10 cellular contexts compared by ENCODE assay signal in genomic region chr2:24015562-24016375, GRCh38. TPM values are rescaled to one million over a fixed set of nuclear protein-coding genes. Genes with fewer than 3 reads are reported as not detected.
DNase-seq lines count a peak whose midpoint lies in the region; ATAC-seq, FAIRE-seq and TF ChIP-seq lines count a peak whose summit lies in the region.
"Had no signal": no experiment of that assay in that cellular context is flagged by ENCODE, and none has a peak within 500 bp of the region (broad histone marks: within the 10 kb centered on the region; RNA-seq: fewer than 3 reads in every experiment).

No MANE protein-coding gene starts in this region.

- H4K20me1 ChIP-seq in mammary epithelial cell (ENCODE audit: insufficient read depth, low read length): no peaks in the 10 kb centered on the region

- peak overlapping the region; percentile 31 for H2AFZ ChIP-seq in mammary epithelial cell (ENCODE audit: low read depth, low read length)
- H2AFZ ChIP-seq: neural progenitor cell had no signal

- H3K4me1 Mint-ChIP-seq in CD4-positive, alpha-beta T cell (ENCODE audit: low read depth): no peaks in the 10 kb centered on the region

- CTCF ChIA-PET in mammary epithelial cell (lab: Charles Lee; ENCODE audit: low non-redundant PET): no interaction called here
- CTCF ChIA-PET in CD4-positive, alpha-beta T cell (lab: Charles Lee): no interaction called here

- no peak for ATAC-seq in CD4-positive, alpha-beta T cell (ENCODE audit: poor library complexity)
- ATAC-seq in GM18505 (IDR thresholded peaks at IDR 0.05; ENCODE audit: unreplicated experiment): no peak

- no peak overlapping the region for H3K4me3 ChIP-seq in mammary epithelial cell (replicated peaks in 1 of 3; ENCODE audit: insufficient read depth in 1 of 3, low read depth in 2 of 3, low read length in 3 of 3)
- H3K4me3 ChIP-seq: neural progenitor cell had no signal

- intact Hi-C loops in mammary epithelial cell (cut with micrococcal nuclease): loop anchor here (2.0 kb wide), 1 partner anchor 31 kb away; the partner anchor contains the start of gene WDCP
- intact Hi-C loops in CD4-positive, alpha-beta T cell (cut with DNase I, micrococcal nuclease): no loop called here

- in situ Hi-C loops in mammary epithelial cell (cut with MboI; ENCODE audit: low sequenced_read_pairs in 2 of 2): no loop called here

- H3K4me3 Mint-ChIP-seq in CD4-positive, alpha-beta T cell: no peak overlapping the region
- H3K4me3 Mint-ChIP-seq: neural progenitor cell had no signal

- H3K9me3 ChIP-seq in mammary epithelial cell (replicated peaks; ENCODE audit: insufficient read depth, low read length): no peaks in the 10 kb centered on the region
- H3K9me3 ChIP-seq in CD4-positive, alpha-beta T cell (ENCODE audit: control insufficient read depth, low read length): no peaks in the 10 kb centered on the region

- dilution Hi-C loops in mammary epithelial cell (cut with HindIII; ENCODE audit: low sequenced_read_pairs): no loop called here

- H3K27me3 Mint-ChIP-seq in CD4-positive, alpha-beta T cell: peaks cover 32% of the 10 kb centered on the region

- no TSS peak for BruUV-seq in mammary epithelial cell (replicated peaks; lab: Mats Ljungman, UMichigan)

- no peak for TF ChIP-seq POLR2A in GM18505 (IDR thresholded peaks at IDR 0.05; ENCODE audit: borderline replicate concordance, extremely low read depth, insufficient read depth, insufficient read length)

- no peak overlapping the region for H3K27ac Mint-ChIP-seq in CD4-positive, alpha-beta T cell
- H3K27ac Mint-ChIP-seq: activated naive CD4-positive, alpha-beta T cell treated with anti-CD3 and anti-CD28 coated beads, Interleukin-2, amount 50 U/mL, for 72 hours; neural progenitor cell had no signal

- peak; percentile 66 for FAIRE-seq in HTR-8/SVneo (lab: Jason Lieb, UNC)

- no peaks in the 10 kb centered on the region for H3K9me3 Mint-ChIP-seq in CD4-positive, alpha-beta T cell
- H3K9me3 Mint-ChIP-seq: activated naive CD4-positive, alpha-beta T cell treated with anti-CD3 and anti-CD28 coated beads, Interleukin-2, amount 50 U/mL, for 72 hours; neural progenitor cell had no signal

- TF ChIP-seq CTCF in mammary epithelial cell (conservative IDR thresholded peaks at IDR 0.05 in 1 of 2, IDR thresholded peaks at IDR 0.05 in 1 of 2; ENCODE audit: extremely low read depth in 1 of 2, insufficient read depth in 1 of 2, low read depth in 1 of 2, low read length in 2 of 2): no peak
- no peak for TF ChIP-seq CTCF in CD4-positive, alpha-beta T cell (IDR thresholded peaks at IDR 0.05)

- H3K9ac ChIP-seq in mammary epithelial cell (ENCODE audit: insufficient read depth, low read length): no peak overlapping the region
- H3K9ac ChIP-seq: neural progenitor cell had no signal

- 62% methylated on average over 9 of the region's 11 CpGs for whole genome bisulfite sequencing in mammary epithelial cell (ENCODE audit: low coverage, missing lambda C conversion rate)

- POLR2A ChIA-PET in CD4-positive, alpha-beta T cell (lab: Charles Lee): no interaction called here

- no peaks in the 10 kb centered on the region for H3K36me3 Mint-ChIP-seq in CD4-positive, alpha-beta T cell (ENCODE audit: low read depth)
- H3K36me3 Mint-ChIP-seq: activated naive CD4-positive, alpha-beta T cell treated with anti-CD3 and anti-CD28 coated beads, Interleukin-2, amount 50 U/mL, for 72 hours; neural progenitor cell had no signal

- H3K27me3 ChIP-seq in mammary epithelial cell (ENCODE audit: insufficient read depth, low read length): no peaks in the 10 kb centered on the region
- H3K27me3 ChIP-seq in CD4-positive, alpha-beta T cell (ENCODE audit: control insufficient read depth, insufficient read depth, low read length): peaks cover 12% of the 10 kb centered on the region

- H3K4me2 ChIP-seq in mammary epithelial cell (ENCODE audit: insufficient read depth, low read depth, low read length): peak overlapping the region; percentile 52
- H3K4me2 ChIP-seq: neural progenitor cell had no signal

- DNase-seq in AG20443 (ENCODE audit: low spot score) (peak; percentile 71), HTR-8/SVneo (ENCODE audit: insufficient read length, low spot score) (peak; percentile 74), mammary epithelial cell (peak; percentile 87), kidney tubule cell (ENCODE audit: low spot score) (peak; percentile 89), NCI-H2196 treated with DMSO at 0.1 percent for 48 hours (lab: John Stamatoyannopoulos, UW; ENCODE audit: unreplicated experiment) (no peak), occipital lobe (lab: John Stamatoyannopoulos, UW) (no peak)
- DNase-seq in CD4-positive, alpha-beta T cell: no peak

- H3K27ac ChIP-seq in mammary epithelial cell (ENCODE audit: insufficient read depth, low read depth, low read length): peak overlapping the region; percentile 21
- H3K27ac ChIP-seq in CD4-positive, alpha-beta T cell (ENCODE audit: low read depth, low read length): no peak overlapping the region
- H3K27ac ChIP-seq: neural progenitor cell had no signal

- no peaks in the 10 kb centered on the region for H3K36me3 ChIP-seq in mammary epithelial cell (ENCODE audit: insufficient read depth, low read length)
- H3K36me3 ChIP-seq: neural progenitor cell had no signal

- H3K79me2 ChIP-seq in mammary epithelial cell (ENCODE audit: insufficient read depth, low read length): no peaks in the 10 kb centered on the region

- H3K4me1 ChIP-seq in mammary epithelial cell (ENCODE audit: insufficient read depth, low read length): peaks cover 25% of the 10 kb centered on the region

RNA-seq across cellular contexts. Expression of gene MFSD2B, which starts 5.9 kb away (rescaled TPM):
- total RNA-seq in mammary epithelial cell (under 1 TPM in 1 of 2 donors, not detected in 1; under 0.01 TPM), occipital lobe (not detected)
- polyA plus RNA-seq in mammary epithelial cell: not detected
- polyA minus RNA-seq in mammary epithelial cell: not detected
- total RNA-seq in CD4-positive, alpha-beta T cell: under 1 TPM; 0.28 to 0.30 TPM

RNA-seq across cellular contexts. Expression of gene WDCP, which starts 31.4 kb away (rescaled TPM):
- total RNA-seq in mammary epithelial cell: 10 to 100 TPM in 1 of 2 donors, 1 to 10 TPM in 1; 9.0 to 10.1 TPM
- polyA plus RNA-seq in mammary epithelial cell: 10.2 TPM
- polyA minus RNA-seq in mammary epithelial cell: 16.4 TPM
- total RNA-seq in CD4-positive, alpha-beta T cell: 1 to 10 TPM; 1.4 to 2.0 TPM
- total RNA-seq in occipital lobe: 23.7 TPM

RNA-seq across cellular contexts. Expression of gene FKBP1B, which starts 33.8 kb away (rescaled TPM):
- 10 to 100 TPM; 15.3 to 20.9 TPM for total RNA-seq in mammary epithelial cell
- polyA plus RNA-seq in mammary epithelial cell: 45.1 TPM
- 25.6 TPM for polyA minus RNA-seq in mammary epithelial cell
- total RNA-seq in CD4-positive, alpha-beta T cell: under 1 TPM in 1 of 2 experiments, not detected in 1; 0.47 TPM
- 60.0 TPM for total RNA-seq in occipital lobe

Comparison
In these comparisons a context has a peak if more than half of its experiments do, and no peak if none do; other contexts are left out.
1. DNase-seq: peak in AG20443 (single experiment), HTR-8/SVneo (single experiment), mammary epithelial cell (single experiment) and kidney tubule cell (single experiment); none in NCI-H2196 treated with DMSO at 0.1 percent for 48 hours (single experiment), CD4-positive, alpha-beta T cell (0 of 10) and occipital lobe (single experiment).
2. RNA of gene FKBP1B, which starts 33.8 kb away (total RNA-seq): 60.0 TPM in occipital lobe (single experiment) and 15.3 to 20.9 TPM in mammary epithelial cell; 0.47 TPM in CD4-positive, alpha-beta T cell; every median in the first group is over 10 times any median in the second.